24 cellular contexts compared by ENCODE assay signal in the genomic region with DNA sequence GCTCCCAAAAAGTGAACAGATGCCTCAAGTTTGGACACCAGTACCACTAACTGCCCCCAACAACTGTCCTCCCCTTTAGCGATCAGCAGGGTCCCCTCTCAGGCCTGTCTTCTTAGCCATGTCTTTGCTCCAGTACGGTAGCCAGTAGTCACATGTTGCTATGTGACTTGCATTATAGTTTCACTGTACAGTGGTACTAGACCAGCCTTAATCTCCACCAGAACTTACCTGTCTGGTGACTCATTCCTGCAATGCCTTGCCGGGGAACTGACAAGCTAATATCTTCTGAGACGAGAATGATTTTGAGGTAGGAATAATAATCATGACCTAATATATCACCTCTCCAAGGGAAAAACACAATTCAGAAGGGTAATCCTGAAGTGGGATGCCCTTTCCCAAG. TPM values are rescaled to one million over a fixed set of nuclear protein-coding genes. Genes with fewer than 3 reads are reported as not detected.
DNase-seq lines count a peak whose midpoint lies in the region; ATAC-seq, FAIRE-seq and TF ChIP-seq lines count a peak whose summit lies in the region.
"Had no signal": no experiment of that assay in that cellular context is flagged by ENCODE, and none has a peak within 500 bp of the region (broad histone marks: within the 10 kb centered on the region; RNA-seq: fewer than 3 reads in every experiment).

No MANE protein-coding gene starts in this region.

- no peaks in the 10 kb centered on the region for H3K9me3 Mint-ChIP-seq in MCF 10A (ENCODE audit: unreplicated experiment)
- H3K9me3 Mint-ChIP-seq: CD4-positive, alpha-beta memory T cell; HFFc6 had no signal

- H3K4me2 ChIP-seq in mammary epithelial cell (ENCODE audit: insufficient read depth, low read depth, low read length), result no peak overlapping the region
- H3K4me2 ChIP-seq in HepG2 (ENCODE audit: low read depth, low read length), result no peak overlapping the region
- H3K4me2 ChIP-seq: A549 had no signal

- ATAC-seq in foreskin keratinocyte (peak; percentile 67), HepG2 (peak; percentile 36; the same call in 2 of the 3 replicates)
- ATAC-seq: A549, HCT116 had no signal

- no peak for TF ChIP-seq RAD21 in HepG2 (CRISPR knock-in tag; IDR thresholded peaks at IDR 0.05)

- in situ Hi-C loops in mammary epithelial cell (cut with MboI; ENCODE audit: low sequenced_read_pairs in 2 of 2) (no loop called here), HepG2 (cut with HindIII; ENCODE audit: extremely low pct_ligation_motif_present, low pct_unique_long_range_greater_than_20kb) (no loop called here)

- H4K20me1 ChIP-seq in mammary epithelial cell (ENCODE audit: insufficient read depth, low read length) (no peaks in the 10 kb centered on the region), HepG2 (ENCODE audit: insufficient read depth, low read length) (no peaks in the 10 kb centered on the region)

- H3K27me3 Mint-ChIP-seq in MCF 10A (ENCODE audit: insufficient read depth, unreplicated experiment), result no peaks in the 10 kb centered on the region
- H3K27me3 Mint-ChIP-seq: CD4-positive, alpha-beta memory T cell had no signal

- no peak for TF ChIP-seq CTCF in mammary epithelial cell (conservative IDR thresholded peaks at IDR 0.05 in 1 of 2, IDR thresholded peaks at IDR 0.05 in 1 of 2; ENCODE audit: extremely low read depth in 1 of 2, insufficient read depth in 1 of 2, low read depth in 1 of 2, low read length in 2 of 2)
- no peak for TF ChIP-seq CTCF in MCF 10A (IDR thresholded peaks at IDR 0.05; ENCODE audit: unreplicated experiment)
- no peak for TF ChIP-seq CTCF in foreskin keratinocyte (conservative IDR thresholded peaks at IDR 0.05)
- TF ChIP-seq CTCF in HepG2 (CRISPR knock-in tag; IDR thresholded peaks at IDR 0.05), result no peak

- CTCF ChIA-PET in mammary epithelial cell (lab: Charles Lee; ENCODE audit: low non-redundant PET), result no interaction called here
- CTCF ChIA-PET in MCF 10A (lab: Yijun Ruan, JAX), result no interaction called here
- CTCF ChIA-PET in HepG2 (lab: Yijun Ruan, JAX; ENCODE audit: low intra/inter-chr PET ratio, low total read pairs), result no interaction called here

- H3K9me3 ChIP-seq in mammary epithelial cell (replicated peaks; ENCODE audit: insufficient read depth, low read length), result no peaks in the 10 kb centered on the region
- no peaks in the 10 kb centered on the region for H3K9me3 ChIP-seq in HepG2 (ENCODE audit: low read length)
- H3K9me3 ChIP-seq: A549 had no signal

- no peak for TF ChIP-seq POLR2A in HepG2 (IDR thresholded peaks at IDR 0.05; ENCODE audit: insufficient read depth in 1 of 2, low read depth in 2 of 2, low read length in 2 of 2)

- no peak for FAIRE-seq in HepG2 (lab: Jason Lieb, UNC)
- FAIRE-seq: A549, GM12892, GM18507 had no signal

- no peak overlapping the region for H3K4me3 Mint-ChIP-seq in MCF 10A (ENCODE audit: unreplicated experiment)
- H3K4me3 Mint-ChIP-seq: CD14-positive monocyte; CD4-positive, alpha-beta memory T cell; HFFc6 had no signal

- TF ChIP-seq EP300 in HepG2 (IDR thresholded peaks at IDR 0.05; ENCODE audit: low read depth in 2 of 2, low read length in 2 of 2), result no peak
- TF ChIP-seq EP300 in HepG2 (CRISPR knock-in tag; IDR thresholded peaks at IDR 0.05; ENCODE audit: borderline replicate concordance), result no peak

- H3K27ac ChIP-seq in mammary epithelial cell (ENCODE audit: insufficient read depth, low read depth, low read length) (no peak overlapping the region), foreskin keratinocyte (no peak overlapping the region), HepG2 (ENCODE audit: extremely low read length, insufficient read depth, low read length) (no peak overlapping the region)
- H3K27ac ChIP-seq: 22Rv1, A549 had no signal

- 90% methylated on average over 4 of the region's 4 CpGs for WGBS in mammary epithelial cell (ENCODE audit: low coverage, missing lambda C conversion rate)
- 73% methylated on average over 4 of the region's 4 CpGs for WGBS in HepG2 (ENCODE audit: low lambda C conversion rate)

- H3K9ac ChIP-seq in mammary epithelial cell (ENCODE audit: insufficient read depth, low read length) (no peak overlapping the region), HepG2 (ENCODE audit: insufficient read depth, low read depth, low read length) (no peak overlapping the region)

- H3K27me3 ChIP-seq in mammary epithelial cell (ENCODE audit: insufficient read depth, low read length) (no peaks in the 10 kb centered on the region), foreskin keratinocyte (no peaks in the 10 kb centered on the region), HepG2 (ENCODE audit: control insufficient read depth in 1 of 2, insufficient read depth in 2 of 2, low read length in 2 of 2) (no peaks in the 10 kb centered on the region; a peak in 1 of 5 replicates)

- intact Hi-C loops in mammary epithelial cell (cut with micrococcal nuclease), result no loop called here
- intact Hi-C loops in MCF 10A (cut with micrococcal nuclease), result no loop called here
- intact Hi-C loops in HepG2 (cut with micrococcal nuclease; ENCODE audit: unreplicated experiment), result no loop called here

- no peak overlapping the region for H3K27ac Mint-ChIP-seq in MCF 10A (ENCODE audit: low read depth, unreplicated experiment)
- H3K27ac Mint-ChIP-seq: CD14-positive monocyte, HFFc6 had no signal

- H3K36me3 ChIP-seq in mammary epithelial cell (ENCODE audit: insufficient read depth, low read length) (no peaks in the 10 kb centered on the region), HepG2 (replicated peaks in 1 of 2; ENCODE audit: control insufficient read depth in 1 of 2, insufficient read depth in 2 of 2, low read length in 2 of 2) (no peaks in the 10 kb centered on the region)

- H3K4me1 ChIP-seq in mammary epithelial cell (ENCODE audit: insufficient read depth, low read length) (peaks cover 8% of the 10 kb centered on the region), foreskin keratinocyte (no peaks in the 10 kb centered on the region), HepG2 (ENCODE audit: insufficient read depth, low read length) (no peaks in the 10 kb centered on the region)

- H3K79me2 ChIP-seq in mammary epithelial cell (ENCODE audit: insufficient read depth, low read length) (no peaks in the 10 kb centered on the region), HepG2 (ENCODE audit: insufficient read depth, low read length) (no peaks in the 10 kb centered on the region)

- peaks cover 6% of the 10 kb centered on the region for H3K4me1 Mint-ChIP-seq in MCF 10A (ENCODE audit: insufficient read depth, unreplicated experiment)
- H3K4me1 Mint-ChIP-seq: CD4-positive, alpha-beta memory T cell had no signal

- no peak overlapping the region for H3K4me3 ChIP-seq in mammary epithelial cell (replicated peaks in 1 of 3; ENCODE audit: insufficient read depth in 1 of 3, low read depth in 2 of 3, low read length in 3 of 3)
- H3K4me3 ChIP-seq in HepG2 (replicated peaks in 1 of 3; ENCODE audit: insufficient read depth in 1 of 3, low read depth in 2 of 3, low read length in 3 of 3), result no peak overlapping the region
- H3K4me3 ChIP-seq: A549 had no signal

- H2AFZ ChIP-seq in mammary epithelial cell (ENCODE audit: low read depth, low read length) (no peak overlapping the region), HepG2 (ENCODE audit: low read length) (no peak overlapping the region)

- DNase-seq in mammary epithelial cell (peak; percentile 39), MCF 10A (ENCODE audit: unreplicated experiment) (no peak), foreskin keratinocyte (peak; percentile 8 to 42), HepG2 (ENCODE audit: low spot score) (no peak), NCI-H524 treated with DMSO at 0.1 percent for 48 hours (lab: John Stamatoyannopoulos, UW) (no peak), NCI-H2107 (lab: John Stamatoyannopoulos, UW) (no peak)
- DNase-seq in effector CD8-positive, alpha-beta T cell (lab: John Stamatoyannopoulos, UW), result no peak
- no peak for DNase-seq in stimulated activated CD4-positive, alpha-beta T cell treated with anti-CD3 and anti-CD28 coated beads, Interleukin-12 subunit alpha, Interleukin-12 subunit beta, amount 100 ng/mL, for 4 hours
- DNase-seq: AML-193; CD4-positive, alpha-beta memory T cell; DMS153; DMS79; GDM1; GOT3; H7; HFFc6 had no signal

- BruUV-seq in mammary epithelial cell (replicated peaks; lab: Mats Ljungman, UMichigan) (no TSS peak), MCF 10A (replicated peaks; lab: Mats Ljungman, UMichigan) (no TSS peak), HepG2 (replicated peaks; lab: Mats Ljungman, UMichigan) (no TSS peak)

- no peaks in the 10 kb centered on the region for H3K36me3 Mint-ChIP-seq in MCF 10A (ENCODE audit: insufficient read depth, unreplicated experiment)
- H3K36me3 Mint-ChIP-seq: CD14-positive monocyte; CD4-positive, alpha-beta memory T cell had no signal

- POLR2A ChIA-PET in MCF 10A (lab: Yijun Ruan, JAX) (no interaction called here), HepG2 (lab: Yijun Ruan, JAX) (no interaction called here)

- dilution Hi-C loops in mammary epithelial cell (cut with HindIII; ENCODE audit: low sequenced_read_pairs), result no loop called here

RNA-seq across cellular contexts. Expression of a gene that starts 23.7 kb away (rescaled TPM):
- total RNA-seq in mammary epithelial cell (under 1 TPM in 1 of 2 donors, not detected in 1; 0.33 TPM), MCF 10A (2022) (not detected in 2 replicates), foreskin keratinocyte (not detected in 2 replicates), HepG2 (2016; rRNA removed; fragmentation: Illumina TruSeq; extraction: Trizol) (not detected in 2 replicates)
- polyA plus RNA-seq in mammary epithelial cell (not detected), foreskin keratinocyte (not detected in 2 replicates), HepG2 (2011; rRNA removed) (0.05 TPM in 1 of 2 replicates, not detected in the other)
- not detected for polyA minus RNA-seq in mammary epithelial cell
- not detected in 2 replicates for total RNA-seq in HepG2 (2016; cell fraction: cytosol; rRNA removed; fragmentation: Illumina TruSeq; extraction: Trizol; ENCODE audit: low read depth)
- not detected in 2 replicates for total RNA-seq in HepG2 (2016; cell fraction: insoluble cytoplasmic fraction; rRNA removed; fragmentation: Illumina TruSeq; extraction: Trizol)
- not detected in 2 replicates for total RNA-seq in HepG2 (2016; cell fraction: membrane; rRNA removed; fragmentation: Illumina TruSeq; extraction: Trizol)
- total RNA-seq in HepG2 (2016; cell fraction: nucleus; rRNA removed; fragmentation: Illumina TruSeq; extraction: Trizol), result not detected in 2 replicates
- polyA plus RNA-seq in HepG2 (2011; cell fraction: cytosol; rRNA removed), result not detected in 2 replicates
- polyA plus RNA-seq in HepG2 (2011; cell fraction: nucleus; rRNA removed), result not detected in 2 replicates
- 0.19 TPM in 1 of 2 replicates, not detected in the other for polyA plus RNA-seq in HepG2 (2012)
- polyA plus RNA-seq in HepG2 (2016; cell fraction: cytosol; fragmentation: Illumina TruSeq; extraction: Trizol; ENCODE audit: low read depth), result not detected in 2 replicates
- polyA plus RNA-seq in HepG2 (2016; cell fraction: insoluble cytoplasmic fraction; fragmentation: Illumina TruSeq; extraction: Trizol; ENCODE audit: low read depth), result not detected in 2 replicates
- polyA plus RNA-seq in HepG2 (2016; cell fraction: membrane; fragmentation: Illumina TruSeq; extraction: Trizol; ENCODE audit: low read depth), result not detected in 2 replicates
- polyA plus RNA-seq in HepG2 (2016; cell fraction: nucleus; fragmentation: Illumina TruSeq; extraction: Trizol; ENCODE audit: insufficient read depth, low read depth), result not detected in 2 replicates
- not detected in 2 replicates for polyA minus RNA-seq in HepG2 (2011; rRNA and poly(A)+ RNA removed; ENCODE audit: low replicate concordance)
- not detected in 2 replicates for polyA minus RNA-seq in HepG2 (2011; cell fraction: cytosol; rRNA and poly(A)+ RNA removed)
- polyA minus RNA-seq in HepG2 (2011; cell fraction: nucleus; rRNA and poly(A)+ RNA removed), result not detected in 2 replicates
- total RNA-seq: CD4-positive, alpha-beta memory T cell; Daoy; H7; HFFc6 had no signal
- polyA plus RNA-seq: BJ; CD14-positive monocyte; CD4-positive, alpha-beta memory T cell had no signal

RNA-seq across cellular contexts. Expression of a gene that starts 56.6 kb away (rescaled TPM):
- total RNA-seq in mammary epithelial cell (10 to 100 TPM; 27.3 to 31.0 TPM), MCF 10A (2022) (38.8 and 39.3 TPM in 2 replicates), foreskin keratinocyte (17.1 and 18.3 TPM in 2 replicates), HepG2 (2016; rRNA removed; fragmentation: Illumina TruSeq; extraction: Trizol) (31.2 and 34.4 TPM in 2 replicates)
- polyA plus RNA-seq in mammary epithelial cell (7.7 TPM), foreskin keratinocyte (3.1 and 3.5 TPM in 2 replicates), HepG2 (2011; rRNA removed) (20.5 and 22.1 TPM in 2 replicates)
- 45.2 TPM for polyA minus RNA-seq in mammary epithelial cell
- total RNA-seq in HepG2 (2016; cell fraction: cytosol; rRNA removed; fragmentation: Illumina TruSeq; extraction: Trizol; ENCODE audit: low read depth), result 11.1 and 11.5 TPM in 2 replicates
- 30.1 and 32.4 TPM in 2 replicates for total RNA-seq in HepG2 (2016; cell fraction: insoluble cytoplasmic fraction; rRNA removed; fragmentation: Illumina TruSeq; extraction: Trizol)
- 9.5 and 11.8 TPM in 2 replicates for total RNA-seq in HepG2 (2016; cell fraction: membrane; rRNA removed; fragmentation: Illumina TruSeq; extraction: Trizol)
- total RNA-seq in HepG2 (2016; cell fraction: nucleus; rRNA removed; fragmentation: Illumina TruSeq; extraction: Trizol), result 89.2 and 92.5 TPM in 2 replicates
- polyA plus RNA-seq in HepG2 (2011; cell fraction: cytosol; rRNA removed), result 7.2 and 8.5 TPM in 2 replicates
- polyA plus RNA-seq in HepG2 (2011; cell fraction: nucleus; rRNA removed), result 44.4 and 46.0 TPM in 2 replicates
- 19.5 and 23.0 TPM in 2 replicates for polyA plus RNA-seq in HepG2 (2012)
- polyA plus RNA-seq in HepG2 (2016; cell fraction: cytosol; fragmentation: Illumina TruSeq; extraction: Trizol; ENCODE audit: low read depth), result 0.57 and 0.70 TPM in 2 replicates
- 19.6 and 20.9 TPM in 2 replicates for polyA plus RNA-seq in HepG2 (2016; cell fraction: insoluble cytoplasmic fraction; fragmentation: Illumina TruSeq; extraction: Trizol; ENCODE audit: low read depth)
- 2.3 and 2.4 TPM in 2 replicates for polyA plus RNA-seq in HepG2 (2016; cell fraction: membrane; fragmentation: Illumina TruSeq; extraction: Trizol; ENCODE audit: low read depth)
- 96.7 and 102 TPM in 2 replicates for polyA plus RNA-seq in HepG2 (2016; cell fraction: nucleus; fragmentation: Illumina TruSeq; extraction: Trizol; ENCODE audit: insufficient read depth, low read depth)
- 16.2 and 33.3 TPM in 2 replicates for polyA minus RNA-seq in HepG2 (2011; rRNA and poly(A)+ RNA removed; ENCODE audit: low replicate concordance)
- 23.0 and 26.5 TPM in 2 replicates for polyA minus RNA-seq in HepG2 (2011; cell fraction: cytosol; rRNA and poly(A)+ RNA removed)
- polyA minus RNA-seq in HepG2 (2011; cell fraction: nucleus; rRNA and poly(A)+ RNA removed), result 175 and 178 TPM in 2 replicates

Comparison
In these comparisons a context has a peak if more than half of its experiments do, and no peak if none do; other contexts are left out.
1. DNase-seq: peak in mammary epithelial cell (single experiment) and foreskin keratinocyte (2 of 2); none in MCF 10A (single experiment), HepG2 (single experiment), effector CD8-positive, alpha-beta T cell (single experiment), NCI-H524 treated with DMSO at 0.1 percent for 48 hours (single experiment), stimulated activated CD4-positive, alpha-beta T cell treated with anti-CD3 and anti-CD28 coated beads, Interleukin-12 subunit alpha, Interleukin-12 subunit beta, amount 100 ng/mL, for 4 hours (single experiment) and NCI-H2107 (single experiment).